ENCODE assay signal across 14 cellular contexts in genomic region chr9:91489391-91489899, GRCh38.
DNase-seq lines count a peak whose midpoint lies in the region; ATAC-seq and TF ChIP-seq lines count a peak whose summit lies in the region.
"Had no signal": no experiment of that assay in that cellular context is flagged by ENCODE, and none has a peak within 500 bp of the region (broad histone marks: within the 10 kb centered on the region; RNA-seq: fewer than 3 reads in every experiment).

No MANE protein-coding gene starts in this region.

- peak overlapping the region; percentile 71 to 79 (median 78) for H3K27ac ChIP-seq in gastrocnemius medialis
- H3K27ac ChIP-seq in spleen: no peak overlapping the region

- H3K4me3 ChIP-seq in gastrocnemius medialis (peak overlapping the region in 2 of 4 donors; percentile 5 to 17), spleen (no peak overlapping the region)
- H3K4me3 ChIP-seq: K562, sigmoid colon had no signal

- intact Hi-C loops in gastrocnemius medialis (cut with DNase I; ENCODE audit: low total_unique reads): no loop called here
- intact Hi-C loops in spleen (cut with DNase I; ENCODE audit: low total_unique reads): no loop called here

- DNase-seq in COLO829 (ENCODE audit: low spot score) (peak; percentile 27), LHCN-M2 (ENCODE audit: low read depth) (peak; percentile 50), foreskin melanocyte (peak; percentile 62), gastrocnemius medialis (peak in 1 of 2 donors; percentile 57), HCEC 1CT (no peak), germinal center (ENCODE audit: low spot score) (no peak), spleen (no peak)
- DNase-seq: activated CD4-positive, alpha-beta T cell treated with anti-CD3 and anti-CD28 coated beads for 4 hours; activated naive CD4-positive, alpha-beta T cell; Calu3; sigmoid colon had no signal

- 31 to 52% (median 40%) methylated on average over 5 of the region's 5 CpGs for WGBS in spleen, 5 donors

- peak; percentile 95 to 98 for ATAC-seq in gastrocnemius medialis
- ATAC-seq in GM21737 (IDR thresholded peaks at IDR 0.05; ENCODE audit: unreplicated experiment): no peak
- ATAC-seq: esophagus mucosa, K562 had no signal

- no peak for TF ChIP-seq CTCF in gastrocnemius medialis (IDR thresholded peaks at IDR 0.05 in 4 of 5, conservative IDR thresholded peaks at IDR 0.05 in 1 of 5)
- TF ChIP-seq CTCF in spleen (IDR thresholded peaks at IDR 0.05 in 8 of 11, conservative IDR thresholded peaks at IDR 0.05 in 3 of 11): no peak

- H3K36me3 ChIP-seq in gastrocnemius medialis (no peaks in the 10 kb centered on the region), spleen (no peaks in the 10 kb centered on the region)
- H3K36me3 ChIP-seq: sigmoid colon had no signal

- H3K27me3 ChIP-seq in gastrocnemius medialis: no peaks in the 10 kb centered on the region
- H3K27me3 ChIP-seq in spleen (replicated peaks in 1 of 7): no peaks in the 10 kb centered on the region
- H3K27me3 ChIP-seq: sigmoid colon had no signal

- peak in 1 of 2 donors; percentile 10 for TF ChIP-seq POLR2A in gastrocnemius medialis (IDR thresholded peaks at IDR 0.05)
- TF ChIP-seq POLR2A in spleen (IDR thresholded peaks at IDR 0.05): no peak

- H3K9me3 ChIP-seq in gastrocnemius medialis (no peaks in the 10 kb centered on the region), spleen (no peaks in the 10 kb centered on the region)
- H3K9me3 ChIP-seq: sigmoid colon had no signal

- H3K4me1 ChIP-seq in gastrocnemius medialis (peaks cover 0 to 13% of the 10 kb centered on the region in 2 donors), spleen (no peaks in the 10 kb centered on the region)

- in situ Hi-C loops in gastrocnemius medialis (cut with MboI; ENCODE audit: low sequenced_read_pairs in 4 of 4): no loop called here

Comparison
In these comparisons a context has a peak if more than half of its experiments do, and no peak if none do; other contexts are left out.
1. DNase-seq: peak in COLO829 (single experiment), LHCN-M2 (single experiment) and foreskin melanocyte (single experiment); none in HCEC 1CT (single experiment), germinal center (single experiment) and spleen (single experiment).
2. H3K27ac ChIP-seq: peak in gastrocnemius medialis (4 of 4); none in spleen (0 of 8).